In the genomic region with DNA sequence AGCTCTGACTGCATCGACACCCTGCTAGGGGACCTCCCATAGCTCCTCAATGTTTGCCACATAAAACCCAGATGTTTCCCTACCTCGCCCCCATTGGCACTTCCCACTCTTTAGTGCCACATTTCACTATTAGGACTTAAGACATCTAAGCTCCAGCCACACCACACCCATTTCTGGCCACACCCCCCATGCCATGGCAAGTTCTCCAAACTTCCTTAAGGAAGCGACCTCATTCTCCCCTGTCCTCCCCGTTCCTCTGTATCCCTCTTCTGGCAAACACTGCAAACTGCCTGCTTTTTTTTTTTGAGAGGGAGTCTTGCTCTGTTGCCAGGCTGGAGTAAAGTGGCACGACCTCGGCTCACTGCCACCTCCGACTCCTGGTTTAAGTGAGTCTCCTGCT, we compare ENCODE assay signal across 10 cellular contexts.
DNase-seq lines count a peak whose midpoint lies in the region; ATAC-seq lines count a peak whose summit lies in the region.
"Had no signal": no experiment of that assay in that cellular context is flagged by ENCODE, and none has a peak within 500 bp of the region (broad histone marks: within the 10 kb centered on the region; RNA-seq: fewer than 3 reads in every experiment).

No MANE protein-coding gene starts in this region.

- H3K4me1 ChIP-seq in BLaER1: peaks cover 33% of the 10 kb centered on the region
- H3K4me1 ChIP-seq in GM23248 (ENCODE audit: insufficient read depth): no peaks in the 10 kb centered on the region

- WGBS in GM23248 (ENCODE audit: low coverage in 1 of 2, low lambda C conversion rate in 2 of 2, missing lambda C conversion rate in 2 of 2), 2 experiments: 77 to 78% methylated on average over 7 of the region's 7 CpGs

- no peaks in the 10 kb centered on the region for H3K9me3 Mint-ChIP-seq in activated T-helper 2 cell treated with anti-CD3 and anti-CD28 coated beads, Interferon-gamma antibody, Interleukin-2, Interleukin-4, amounts not matched to agents 10 μg/mL and 5 μg/mL and 100 μg/mL, durations not matched to agents 14 hours and 24 hours and 36 hours

- H2AFZ ChIP-seq in GM23248: no peak overlapping the region

- no peaks in the 10 kb centered on the region for H3K9me2 ChIP-seq in GM23248 (ENCODE audit: insufficient read depth)

- H4K20me1 ChIP-seq in BLaER1: no peaks in the 10 kb centered on the region
- H4K20me1 ChIP-seq in GM23248 (ENCODE audit: insufficient read depth): no peaks in the 10 kb centered on the region

- no peak for ATAC-seq in HG03378 (IDR thresholded peaks at IDR 0.05; ENCODE audit: unreplicated experiment)

- peaks cover 98% of the 10 kb centered on the region for H3K36me3 Mint-ChIP-seq in activated T-helper 2 cell treated with anti-CD3 and anti-CD28 coated beads, Interferon-gamma antibody, Interleukin-2, Interleukin-4, amounts not matched to agents 10 μg/mL and 5 μg/mL and 100 μg/mL, durations not matched to agents 14 hours and 24 hours and 36 hours (ENCODE audit: low read depth)

- H3K27ac Mint-ChIP-seq in activated T-helper 2 cell treated with anti-CD3 and anti-CD28 coated beads, Interferon-gamma antibody, Interleukin-2, Interleukin-4, amounts not matched to agents 10 μg/mL and 5 μg/mL and 100 μg/mL, durations not matched to agents 14 hours and 24 hours and 36 hours: peak overlapping the region; percentile 41

- H3K4me1 Mint-ChIP-seq in activated T-helper 2 cell treated with anti-CD3 and anti-CD28 coated beads, Interferon-gamma antibody, Interleukin-2, Interleukin-4, amounts not matched to agents 10 μg/mL and 5 μg/mL and 100 μg/mL, durations not matched to agents 14 hours and 24 hours and 36 hours (ENCODE audit: low read depth): peaks cover 58% of the 10 kb centered on the region

- H3F3A ChIP-seq in GM23248 (ENCODE audit: insufficient read depth): no peaks in the 10 kb centered on the region

- H3K9ac ChIP-seq in BLaER1: no peak overlapping the region
- no peak overlapping the region for H3K9ac ChIP-seq in GM23248

- H3K27me3 ChIP-seq in BLaER1: no peaks in the 10 kb centered on the region
- H3K27me3 ChIP-seq in GM23248 (replicated peaks; ENCODE audit: insufficient read depth): no peaks in the 10 kb centered on the region
- H3K27me3 ChIP-seq: heart right ventricle had no signal

- H3K4me3 ChIP-seq in BLaER1 (no peak overlapping the region), GM23248 (no peak overlapping the region)
- H3K4me3 ChIP-seq: heart right ventricle had no signal

- H3K4me2 ChIP-seq in BLaER1: peak overlapping the region; percentile 6; the same call in 1 of the 2 replicates
- H3K4me2 ChIP-seq in GM23248 (ENCODE audit: unreplicated experiment): no peak overlapping the region

- H3K36me3 ChIP-seq in BLaER1 (peaks cover 17% of the 10 kb centered on the region; the same call in 1 of the 2 replicates), GM23248 (ENCODE audit: low read depth) (peaks cover 6% of the 10 kb centered on the region; the same call in 1 of the 2 replicates)

- H3K27me3 Mint-ChIP-seq in activated T-helper 2 cell treated with anti-CD3 and anti-CD28 coated beads, Interferon-gamma antibody, Interleukin-2, Interleukin-4, amounts not matched to agents 10 μg/mL and 5 μg/mL and 100 μg/mL, durations not matched to agents 14 hours and 24 hours and 36 hours (ENCODE audit: low read depth): no peaks in the 10 kb centered on the region

- H3K79me2 ChIP-seq in GM23248 (ENCODE audit: insufficient read depth): no peaks in the 10 kb centered on the region

- in situ Hi-C loops in GM23248 (cut with MboI): loop anchor here (25.0 kb wide), 3 partner anchors 164 to 439 kb away; partner anchors contain the start of gene GPR107

- H3K27ac ChIP-seq in BLaER1: no peak overlapping the region
- H3K27ac ChIP-seq in GM23248: no peak overlapping the region
- H3K27ac ChIP-seq: heart right ventricle had no signal

- intact Hi-C loops in activated T-helper 2 cell treated with anti-CD3 and anti-CD28 coated beads, Interferon-gamma antibody, Interleukin-2, Interleukin-4, amounts not matched to agents 10 μg/mL and 5 μg/mL and 100 μg/mL, durations not matched to agents 14 hours and 24 hours and 36 hours (cut with micrococcal nuclease): no loop called here

- H3K4me3 Mint-ChIP-seq in activated T-helper 2 cell treated with anti-CD3 and anti-CD28 coated beads, Interferon-gamma antibody, Interleukin-2, Interleukin-4, amounts not matched to agents 10 μg/mL and 5 μg/mL and 100 μg/mL, durations not matched to agents 14 hours and 24 hours and 36 hours (ENCODE audit: low read depth): no peak overlapping the region

- H3K9me3 ChIP-seq in BLaER1: no peaks in the 10 kb centered on the region
- no peaks in the 10 kb centered on the region for H3K9me3 ChIP-seq in GM23248 (ENCODE audit: low read depth)
- H3K9me3 ChIP-seq: heart right ventricle had no signal

- DNase-seq in GM23248 (peak; percentile 39), iPS-NIHi7 (ENCODE audit: extremely low spot score) (peak; percentile 45), NCI-H2196 treated with DMSO at 0.1 percent for 48 hours (lab: John Stamatoyannopoulos, UW; ENCODE audit: unreplicated experiment) (no peak), ecto neural progenitor cell (ENCODE audit: low spot score) (no peak), DMS 273 treated with DMSO at 0.1 percent for 48 hours (lab: John Stamatoyannopoulos, UW) (no peak)
- DNase-seq in activated T-helper 2 cell treated with anti-CD3 and anti-CD28 coated beads, Interferon-gamma antibody, Interleukin-2, Interleukin-4, amounts not matched to agents 10 μg/mL and 5 μg/mL and 100 μg/mL, durations not matched to agents 14 hours and 24 hours and 36 hours (ENCODE audit: low spot score): no peak
- DNase-seq: heart right ventricle; stimulated activated CD4-positive, alpha-beta T cell treated with anti-CD3 and anti-CD28 coated beads, Interleukin-15, amount 100 ng/mL, for 24 hours had no signal

Comparison
In these comparisons a context has a peak if more than half of its experiments do, and no peak if none do; other contexts are left out.
1. DNase-seq: peak in GM23248 (single experiment) and iPS-NIHi7 (single experiment); none in activated T-helper 2 cell treated with anti-CD3 and anti-CD28 coated beads, Interferon-gamma antibody, Interleukin-2, Interleukin-4, amounts not matched to agents 10 μg/mL and 5 μg/mL and 100 μg/mL, durations not matched to agents 14 hours and 24 hours and 36 hours (single experiment), NCI-H2196 treated with DMSO at 0.1 percent for 48 hours (single experiment), ecto neural progenitor cell (single experiment) and DMS 273 treated with DMSO at 0.1 percent for 48 hours (single experiment).